22 cellular contexts compared by ENCODE assay signal in the genomic region with DNA sequence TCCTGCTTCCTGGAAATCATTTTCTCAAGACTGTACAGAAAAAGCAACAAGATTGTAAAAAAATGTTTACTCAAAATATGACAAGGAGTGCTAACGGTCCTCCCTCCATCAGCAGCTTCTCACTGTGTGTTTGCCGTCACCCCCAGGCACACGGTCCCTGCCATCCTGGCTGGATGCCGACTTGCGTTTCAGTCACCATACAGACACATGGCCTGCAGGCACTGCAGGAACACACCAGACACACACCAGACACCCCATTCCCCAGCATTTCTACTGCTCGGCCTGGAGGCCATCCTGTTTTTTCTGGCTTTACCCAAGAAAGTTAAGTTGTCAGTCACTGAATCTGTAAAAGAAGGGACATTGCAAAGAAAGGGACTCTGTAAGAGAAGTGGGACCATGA. TPM values are rescaled to one million over a fixed set of nuclear protein-coding genes. Genes with fewer than 3 reads are reported as not detected.
DNase-seq lines count a peak whose midpoint lies in the region; TF ChIP-seq lines count a peak whose summit lies in the region.
"Had no signal": no experiment of that assay in that cellular context is flagged by ENCODE, and none has a peak within 500 bp of the region (broad histone marks: within the 10 kb centered on the region; RNA-seq: fewer than 3 reads in every experiment).

No MANE protein-coding gene starts in this region.

- H3K9me3 ChIP-seq in neural progenitor cell (ENCODE audit: low read depth): no peaks in the 10 kb centered on the region

- DNase-seq in Ammon's horn (ENCODE audit: low spot score): peak; percentile 47
- peak; percentile 11 for DNase-seq in NCI-H69 (lab: John Stamatoyannopoulos, UW)
- DNase-seq in cerebellum (ENCODE audit: low spot score): peak; percentile 58
- no peak for DNase-seq in neural progenitor cell (ENCODE audit: low spot score)
- DNase-seq in GF-D8 (lab: John Stamatoyannopoulos, UW): no peak
- no peak for DNase-seq in NCI-H1694 treated with DMSO at 0.1 percent for 48 hours (lab: John Stamatoyannopoulos, UW)
- no peak for DNase-seq in activated CD4-positive, alpha-beta T cell treated with anti-CD3 and anti-CD28 coated beads, Interleukin-2, amount 50 U/mL, for 4 hours
- no peak for DNase-seq in T-helper 1 cell
- DNase-seq: 8988T; CD4-positive, CD25-positive, alpha-beta regulatory T cell; CD8-positive, alpha-beta memory T cell; COR-L47; DMS 273 treated with DMSO at 0.1 percent for 48 hours; DMS53; DND-41; EL; GOT3; H7; HFFc6; IMR-90 had no signal

- no peaks in the 10 kb centered on the region for H3K36me3 ChIP-seq in neural progenitor cell

- no peak overlapping the region for H3K27ac Mint-ChIP-seq in neural progenitor cell
- H3K27ac Mint-ChIP-seq: B cell; CD4-positive, CD25-positive, alpha-beta regulatory T cell; HFFc6 had no signal

- no peak overlapping the region for H3K4me3 ChIP-seq in neural progenitor cell

- H3K27me3 Mint-ChIP-seq in neural progenitor cell (ENCODE audit: insufficient read depth, low read depth): peaks cover 4% of the 10 kb centered on the region

- peaks cover 24% of the 10 kb centered on the region for H3K36me3 Mint-ChIP-seq in neural progenitor cell

- peaks cover 33% of the 10 kb centered on the region for H3K79me2 ChIP-seq in neural progenitor cell (ENCODE audit: low read depth)

- no peak overlapping the region for H3K9ac ChIP-seq in neural progenitor cell

- no peak for TF ChIP-seq CTCF in neural progenitor cell (IDR thresholded peaks at IDR 0.05)

- H2AFZ ChIP-seq in neural progenitor cell (replicated peaks): no peak overlapping the region

- H3K4me1 ChIP-seq in neural progenitor cell: peaks cover 61% of the 10 kb centered on the region

- peaks cover 36% of the 10 kb centered on the region for H3K9me3 Mint-ChIP-seq in neural progenitor cell
- H3K9me3 Mint-ChIP-seq: HFFc6 had no signal

- H3K4me1 Mint-ChIP-seq in neural progenitor cell: peaks cover 12% of the 10 kb centered on the region
- H3K4me1 Mint-ChIP-seq: B cell; CD4-positive, CD25-positive, alpha-beta regulatory T cell; CD8-positive, alpha-beta memory T cell had no signal

- peaks cover 24% of the 10 kb centered on the region for H3F3A ChIP-seq in neural progenitor cell (ENCODE audit: low read depth)

- H3K27me3 ChIP-seq in neural progenitor cell: no peaks in the 10 kb centered on the region

- no peaks in the 10 kb centered on the region for H4K20me1 ChIP-seq in neural progenitor cell (ENCODE audit: low read depth)

- no peak overlapping the region for H3K27ac ChIP-seq in neural progenitor cell

- H3K4me3 Mint-ChIP-seq in neural progenitor cell: no peak overlapping the region
- H3K4me3 Mint-ChIP-seq: B cell; CD4-positive, CD25-positive, alpha-beta regulatory T cell; CD8-positive, alpha-beta memory T cell; HFFc6 had no signal

- H3K4me2 ChIP-seq in neural progenitor cell: peak overlapping the region; percentile 85

RNA-seq across cellular contexts. Expression of gene KCNK10, which starts 10.8 kb away (rescaled TPM):
- 23.4 TPM for total RNA-seq in cerebellum
- total RNA-seq in neural progenitor cell (ENCODE audit: low replicate concordance): 6.9 and 11.0 TPM in 2 replicates
- total RNA-seq: A673; CD4-positive, CD25-positive, alpha-beta regulatory T cell; CD8-positive, alpha-beta memory T cell; HFFc6; IMR-90 had no signal

Comparison
In these comparisons a context has a peak if more than half of its experiments do, and no peak if none do; other contexts are left out.
1. DNase-seq: peak in Ammon's horn (single experiment), NCI-H69 (single experiment) and cerebellum (single experiment); none in neural progenitor cell (single experiment), GF-D8 (single experiment), NCI-H1694 treated with DMSO at 0.1 percent for 48 hours (single experiment), activated CD4-positive, alpha-beta T cell treated with anti-CD3 and anti-CD28 coated beads, Interleukin-2, amount 50 U/mL, for 4 hours (0 of 2) and T-helper 1 cell (0 of 5).